8 cellular contexts compared by ENCODE assay signal in genomic region chr12:4809013-4809448, GRCh38.
A peak's percentile ranks its signal among the peaks of the same experiment; 100 is the strongest.
DNase-seq lines count a peak whose midpoint lies in the region; ATAC-seq and TF ChIP-seq lines count a peak whose summit lies in the region.

No MANE protein-coding gene starts in this region.

- no peak overlapping the region for H3K27ac ChIP-seq in effector memory CD4-positive, alpha-beta T cell (ENCODE audit: insufficient read depth, low read length, poor library complexity, severe bottlenecking)

- no peaks in the 10 kb centered on the region for H3K36me3 Mint-ChIP-seq in CD14-positive monocyte
- no peaks in the 10 kb centered on the region for H3K36me3 Mint-ChIP-seq in natural killer cell

- H3K9me3 Mint-ChIP-seq in CD14-positive monocyte (peaks cover 0 to 5% (median 0%) of the 10 kb centered on the region in 7 donors), natural killer cell (no peaks in the 10 kb centered on the region)

- H3K27ac Mint-ChIP-seq in CD14-positive monocyte (no peak overlapping the region), natural killer cell (no peak overlapping the region)

- H3K9me3 ChIP-seq in effector memory CD4-positive, alpha-beta T cell (ENCODE audit: control insufficient read depth, low read length), result no peaks in the 10 kb centered on the region

- DNase-seq in CD14-positive monocyte (ENCODE audit: low spot score) (no peak), NCI-H146 (lab: John Stamatoyannopoulos, UW) (peak; percentile 91), natural killer cell (no peak), HuH-7.5 (ENCODE audit: low spot score) (no peak), foreskin fibroblast (no peak), OCI-M1 (lab: John Stamatoyannopoulos, UW) (no peak)
- peak in 1 of 3 donors; percentile 15 for DNase-seq in effector memory CD4-positive, alpha-beta T cell

- TF ChIP-seq CTCF in CD14-positive monocyte (IDR thresholded peaks at IDR 0.05), result no peak
- no peak for TF ChIP-seq CTCF in natural killer cell (IDR thresholded peaks at IDR 0.05)
- TF ChIP-seq CTCF in foreskin fibroblast (IDR thresholded peaks at IDR 0.05; ENCODE audit: low read depth, low read length), result no peak

- H3K36me3 ChIP-seq in effector memory CD4-positive, alpha-beta T cell (ENCODE audit: control insufficient read depth, insufficient read depth, low read length), result no peaks in the 10 kb centered on the region

- H3K4me3 Mint-ChIP-seq in CD14-positive monocyte (peak overlapping the region; percentile 10 to 68), natural killer cell (peak overlapping the region; percentile 73)

- H3K4me1 ChIP-seq in effector memory CD4-positive, alpha-beta T cell (ENCODE audit: control insufficient read depth, insufficient read depth, low read length, poor library complexity, severe bottlenecking), result peaks cover 30% of the 10 kb centered on the region

- intact Hi-C loops in CD14-positive monocyte (cut with micrococcal nuclease), result no loop called here
- intact Hi-C loops in natural killer cell (cut with micrococcal nuclease), result no loop called here

- peaks cover 3% of the 10 kb centered on the region for H3K4me1 Mint-ChIP-seq in CD14-positive monocyte
- peaks cover 35% of the 10 kb centered on the region in 2 donors for H3K4me1 Mint-ChIP-seq in natural killer cell

- H3K27me3 Mint-ChIP-seq in CD14-positive monocyte (ENCODE audit: low read depth in 3 of 3), result peaks cover 59 to 68% (median 68%) of the 10 kb centered on the region in 3 donors
- H3K27me3 Mint-ChIP-seq in natural killer cell (ENCODE audit: low read depth in 2 of 2), result peaks cover 27 to 43% of the 10 kb centered on the region in 2 donors

- H3K27me3 ChIP-seq in effector memory CD4-positive, alpha-beta T cell (replicated peaks; ENCODE audit: control insufficient read depth, insufficient read depth, low read length, poor library complexity, severe bottlenecking), result no peaks in the 10 kb centered on the region

- H3K4me3 ChIP-seq in effector memory CD4-positive, alpha-beta T cell (ENCODE audit: insufficient read depth, low read depth, low read length, poor library complexity, severe bottlenecking), result peak overlapping the region; percentile 53
- H3K4me3 ChIP-seq in foreskin fibroblast (ENCODE audit: low read depth in 1 of 2, low read length in 2 of 2), result no peak overlapping the region

- ATAC-seq in natural killer cell (peak in 1 of 3 donors; percentile 47), HG02588 (IDR thresholded peaks at IDR 0.05; ENCODE audit: unreplicated experiment) (no peak)
